Comparison of ENCODE assay signal across 6 cellular contexts in genomic region chr16:88651276-88651988, GRCh38. TPM values are rescaled to one million over a fixed set of nuclear protein-coding genes. Genes with fewer than 3 reads are reported as not detected.
A peak's percentile ranks its signal among the peaks of the same experiment; 100 is the strongest.
DNase-seq lines count a peak whose midpoint lies in the region; ATAC-seq and TF ChIP-seq lines count a peak whose summit lies in the region.

No MANE protein-coding gene starts in this region.

- no peak for TF ChIP-seq POLR2A in testis (IDR thresholded peaks at IDR 0.05)

- no peak overlapping the region for H3K27ac ChIP-seq in testis

- H3K4me3 ChIP-seq in testis: peak overlapping the region; percentile 47 to 65

- DNase-seq in activated T-helper 1 cell treated with Interleukin-2 at 50 U/mL for 16 hours (ENCODE audit: low read depth): peak; percentile 51
- peak; percentile 94 for DNase-seq in left kidney (ENCODE audit: low read depth, low spot score)
- DNase-seq in testis: no peak
- DNase-seq in mesenteric fat pad (ENCODE audit: low spot score): no peak

- no peaks in the 10 kb centered on the region for H3K9me3 ChIP-seq in testis

- no peak for TF ChIP-seq CTCF in testis (IDR thresholded peaks at IDR 0.05)

- 30 to 64% methylated on average over 2 to 24 of the region's 24 CpGs for WGBS in testis, 2 donors

- no peaks in the 10 kb centered on the region for H3K27me3 ChIP-seq in testis

- intact Hi-C loops in testis (cut with DNase I; ENCODE audit: low total_unique reads): no loop called here

- peaks cover 5% of the 10 kb centered on the region for H3K4me1 ChIP-seq in testis

- no peaks in the 10 kb centered on the region for H3K36me3 ChIP-seq in testis (ENCODE audit: low read depth, missing control alignments)

- peak; percentile 66 for ATAC-seq in GM19035 (IDR thresholded peaks at IDR 0.05; ENCODE audit: unreplicated experiment)
- ATAC-seq in HG03571 (IDR thresholded peaks at IDR 0.05; ENCODE audit: unreplicated experiment): peak; percentile 61

RNA-seq across cellular contexts. Expression of gene CYBA, which starts 0.6 kb away (rescaled TPM):
- total RNA-seq in testis: 10 to 100 TPM; 11.7 to 34.9 TPM
- polyA plus RNA-seq in testis (ENCODE audit: insufficient read depth, low read depth, low replicate concordance): 40.0 TPM
- total RNA-seq in mesenteric fat pad: 183 TPM

RNA-seq across cellular contexts. Expression of gene MVD, which starts 11.5 kb away (rescaled TPM):
- total RNA-seq in testis: 10 to 100 TPM; 46.6 to 56.1 TPM
- 100 TPM for polyA plus RNA-seq in testis (ENCODE audit: insufficient read depth, low read depth, low replicate concordance)
- total RNA-seq in mesenteric fat pad: 22.9 TPM

RNA-seq across cellular contexts. Expression of gene IL17C, which starts 13.1 kb away (rescaled TPM):
- total RNA-seq in testis: 1 to 10 TPM in 1 of 2 donors, under 1 TPM in 1; 0.99 to 1.5 TPM
- polyA plus RNA-seq in testis (ENCODE audit: insufficient read depth, low read depth, low replicate concordance): 0.75 TPM
- total RNA-seq in mesenteric fat pad: not detected

RNA-seq across cellular contexts. Expression of gene SNAI3, which starts 34.9 kb away (rescaled TPM):
- total RNA-seq in testis (1 to 10 TPM; 2.5 to 3.0 TPM), mesenteric fat pad (1.2 TPM)
- 1.3 TPM for polyA plus RNA-seq in testis (ENCODE audit: insufficient read depth, low read depth, low replicate concordance)

RNA-seq across cellular contexts. Expression of gene RNF166, which starts 54.8 kb away (rescaled TPM):
- total RNA-seq in testis: 10 to 100 TPM; 37.4 to 41.3 TPM
- polyA plus RNA-seq in testis (ENCODE audit: insufficient read depth, low read depth, low replicate concordance): 18.3 TPM
- total RNA-seq in mesenteric fat pad: 22.5 TPM

Comparison
In these comparisons a context has a peak if more than half of its experiments do, and no peak if none do; other contexts are left out.
1. DNase-seq: peak in activated T-helper 1 cell treated with Interleukin-2 at 50 U/mL for 16 hours (single experiment) and left kidney (single experiment); none in testis (single experiment) and mesenteric fat pad (single experiment).